In genomic region chr3:182954553-182954952, GRCh38 we compare ENCODE assay signal across 14 cellular contexts. TPM values are rescaled to one million over a fixed set of nuclear protein-coding genes. Genes with fewer than 3 reads are reported as not detected.
DNase-seq lines count a peak whose midpoint lies in the region; ATAC-seq and TF ChIP-seq lines count a peak whose summit lies in the region.
"Had no signal": no experiment of that assay in that cellular context is flagged by ENCODE, and none has a peak within 500 bp of the region (broad histone marks: within the 10 kb centered on the region; RNA-seq: fewer than 3 reads in every experiment).

No MANE protein-coding gene starts in this region.

- DNase-seq in GM10248 (ENCODE audit: extremely low spot score) (peak; percentile 51), Kasumi-1 (lab: John Stamatoyannopoulos, UW) (peak; percentile 5 to 12), NCI-H526 treated with DMSO at 0.1 percent for 48 hours (lab: John Stamatoyannopoulos, UW) (no peak), right atrium auricular region (ENCODE audit: low spot score) (no peak), UCSD-AML1 (lab: John Stamatoyannopoulos, UW; ENCODE audit: unreplicated experiment) (no peak), GF-D8 (lab: John Stamatoyannopoulos, UW) (no peak)
- DNase-seq: caudate nucleus; DND-41; NCI-H2107; stimulated activated CD4-positive, alpha-beta T cell treated with anti-CD3 and anti-CD28 coated beads, Interleukin-2, amount 100 ng/mL, for 48 hours had no signal

- H3K4me1 ChIP-seq in right atrium auricular region = no peaks in the 10 kb centered on the region

- POLR2A ChIA-PET in GM10248 (lab: Yijun Ruan, JAX) = no interaction called here

- TF ChIP-seq CTCF in GM10248 (IDR thresholded peaks at IDR 0.05; ENCODE audit: control extremely low read depth, extremely low read depth, low read depth, missing control alignments) (no peak), right atrium auricular region (IDR thresholded peaks at IDR 0.05) (no peak)

- CTCF ChIA-PET in GM10248 (lab: Yijun Ruan, JAX) = no interaction called here

- no peak overlapping the region for H3K27ac ChIP-seq in right atrium auricular region
- H3K27ac ChIP-seq: VCaP had no signal

- H3K27me3 ChIP-seq in right atrium auricular region = no peaks in the 10 kb centered on the region

- peaks cover 5% of the 10 kb centered on the region for H3K36me3 ChIP-seq in right atrium auricular region

- H3K4me3 ChIP-seq in right atrium auricular region = no peak overlapping the region

- no peaks in the 10 kb centered on the region for H3K9me3 ChIP-seq in right atrium auricular region

- ATAC-seq in GM19452 (IDR thresholded peaks at IDR 0.05; ENCODE audit: unreplicated experiment) (peak; percentile 96), HG02938 (IDR thresholded peaks at IDR 0.05; ENCODE audit: unreplicated experiment) (peak; percentile 99)
- ATAC-seq: HepG2 had no signal

RNA-seq across cellular contexts. Expression of gene DCUN1D1, which starts 25.8 kb away (rescaled TPM):
- total RNA-seq in right atrium auricular region = 10 to 100 TPM; 14.2 to 23.5 TPM

Comparison
In these comparisons a context has a peak if more than half of its experiments do, and no peak if none do; other contexts are left out.
1. DNase-seq: peak in GM10248 (single experiment) and Kasumi-1 (2 of 2); none in NCI-H526 treated with DMSO at 0.1 percent for 48 hours (single experiment), right atrium auricular region (single experiment), UCSD-AML1 (single experiment) and GF-D8 (single experiment).